9 cellular contexts compared by ENCODE assay signal in genomic region chr12:94230357-94230905, GRCh38.
DNase-seq lines count a peak whose midpoint lies in the region; ATAC-seq lines count a peak whose summit lies in the region.
"Had no signal": no experiment of that assay in that cellular context is flagged by ENCODE, and none has a peak within 500 bp of the region (broad histone marks: within the 10 kb centered on the region; RNA-seq: fewer than 3 reads in every experiment).

No MANE protein-coding gene starts in this region.

- DNase-seq in EH (ENCODE audit: low read depth) (peak; percentile 36), epidermal melanocyte (ENCODE audit: insufficient read length, low spot score) (peak; percentile 22), SHP77 treated with DMSO at 0.1 percent for 48 hours (lab: John Stamatoyannopoulos, UW) (no peak), inferior parietal cortex (ENCODE audit: extremely low spot score) (no peak)
- DNase-seq in activated effector memory CD4-positive, alpha-beta T cell treated with anti-CD3 and anti-CD28 coated beads, Interleukin-2, amount 50 U/mL, for 16 hours: no peak
- DNase-seq in stimulated activated CD4-positive, alpha-beta T cell treated with anti-CD3 and anti-CD28 coated beads, Interleukin-12 subunit alpha, Interleukin-12 subunit beta, amount 100 ng/mL, for 4 hours: no peak
- DNase-seq: adrenal gland had no signal

- peak; percentile 53 for ATAC-seq in GM19351 (IDR thresholded peaks at IDR 0.05; ENCODE audit: unreplicated experiment)
- ATAC-seq in HG03575 (IDR thresholded peaks at IDR 0.05; ENCODE audit: extremely low read depth, insufficient number of reproducible peaks, low FRiP score, unreplicated experiment): peak; percentile 48

Comparison
In these comparisons a context has a peak if more than half of its experiments do, and no peak if none do; other contexts are left out.
1. DNase-seq: peak in EH (single experiment) and epidermal melanocyte (single experiment); none in SHP77 treated with DMSO at 0.1 percent for 48 hours (single experiment), activated effector memory CD4-positive, alpha-beta T cell treated with anti-CD3 and anti-CD28 coated beads, Interleukin-2, amount 50 U/mL, for 16 hours (single experiment), inferior parietal cortex (single experiment) and stimulated activated CD4-positive, alpha-beta T cell treated with anti-CD3 and anti-CD28 coated beads, Interleukin-12 subunit alpha, Interleukin-12 subunit beta, amount 100 ng/mL, for 4 hours (single experiment).